ENCODE assay signal across 1 cellular context in genomic region chr7:30594540-30595460, GRCh38.
TF ChIP-seq lines count a peak whose summit lies in the region.

Gene GARS1, plus strand, starts transcription at chr7:30594878. Its CDS starts 44 bp downstream, at chr7:30594922.

TF ChIP-seq in HCT116, 20 proteins besides CTCF, POLR2A, EP300 and RAD21 (continued from another document):
- TF ChIP-seq REST (IDR thresholded peaks at IDR 0.05; ENCODE audit: low read depth) = no peak
- TF ChIP-seq ZFX (IDR thresholded peaks at IDR 0.05) = peak; percentile 57
- TF ChIP-seq EZH2 (IDR thresholded peaks at IDR 0.05) = no peak
- TF ChIP-seq SRF (IDR thresholded peaks at IDR 0.05; ENCODE audit: low read depth) = no peak
- peak; percentile 74 for TF ChIP-seq SP1 (IDR thresholded peaks at IDR 0.05; ENCODE audit: low read depth)
- 0 out of 2 replicates have a peak, but pooled peaks have one; percentile 49 for TF ChIP-seq CBX3 (IDR thresholded peaks at IDR 0.05; ENCODE audit: low read depth)
- peak; percentile 35; the same call in 1 of the 2 replicates for TF ChIP-seq FOSL1 (IDR thresholded peaks at IDR 0.05; ENCODE audit: low read depth)
- peak; percentile 94 for TF ChIP-seq CEBPB (IDR thresholded peaks at IDR 0.05; ENCODE audit: low read depth)
- no peak for TF ChIP-seq ZNF274 (IDR thresholded peaks at IDR 0.05; ENCODE audit: low read depth, low read length)
